Comparison of ENCODE assay signal across 9 cellular contexts in the genomic region with DNA sequence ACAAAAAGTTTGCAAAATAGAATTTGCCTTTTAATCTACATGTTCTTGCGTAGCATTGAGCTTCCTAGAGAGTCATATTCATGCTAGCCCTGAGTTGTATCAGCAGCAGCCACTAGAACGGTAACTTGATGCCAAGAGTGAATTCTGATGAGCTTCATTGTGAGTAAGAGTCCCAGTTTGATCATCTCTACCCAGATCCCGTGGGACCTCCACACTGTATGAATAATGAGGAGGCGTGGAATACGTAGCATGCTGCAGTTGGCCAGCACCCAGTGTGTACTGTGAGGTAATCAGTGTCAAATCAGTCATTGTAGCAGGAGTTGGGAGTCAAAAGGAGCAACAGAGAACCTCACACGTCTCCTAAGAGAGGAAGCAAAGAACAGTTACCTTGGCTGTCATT.
A peak's percentile ranks its signal among the peaks of the same experiment; 100 is the strongest.
DNase-seq lines count a peak whose midpoint lies in the region; ATAC-seq and TF ChIP-seq lines count a peak whose summit lies in the region.
"Had no signal": no experiment of that assay in that cellular context is flagged by ENCODE, and none has a peak within 500 bp of the region (broad histone marks: within the 10 kb centered on the region; RNA-seq: fewer than 3 reads in every experiment).

No MANE protein-coding gene starts in this region.

- intact Hi-C loops in A673 (cut with micrococcal nuclease; ENCODE audit: unreplicated experiment) (no loop called here), heart right ventricle (cut with DNase I) (loop anchor here in 1 of 10 donors (5.0 kb wide), 1 partner anchor 45 kb away; no protein-coding TSS in a partner anchor), prostate gland (cut with DNase I) (no loop called here)

- H3K9me3 ChIP-seq in A673 (ENCODE audit: low read depth, low read length, poor library complexity, severe bottlenecking) (no peaks in the 10 kb centered on the region), SJCRH30 (replicated peaks) (no peaks in the 10 kb centered on the region), heart right ventricle (no peaks in the 10 kb centered on the region), prostate gland (no peaks in the 10 kb centered on the region)

- H3K27me3 ChIP-seq in A673 (replicated peaks; ENCODE audit: insufficient read depth, low read depth, low read length, poor library complexity) (no peaks in the 10 kb centered on the region), SJCRH30 (no peaks in the 10 kb centered on the region), heart right ventricle (no peaks in the 10 kb centered on the region), prostate gland (replicated peaks; ENCODE audit: insufficient read depth) (no peaks in the 10 kb centered on the region)

- H3K36me3 ChIP-seq in A673 (ENCODE audit: insufficient read depth, low read length, poor library complexity, severe bottlenecking) (no peaks in the 10 kb centered on the region), SJCRH30 (no peaks in the 10 kb centered on the region), heart right ventricle (no peaks in the 10 kb centered on the region), prostate gland (no peaks in the 10 kb centered on the region)

- TF ChIP-seq CTCF in A673 (conservative IDR thresholded peaks at IDR 0.05; ENCODE audit: low read depth, low read length) (no peak), heart right ventricle (IDR thresholded peaks at IDR 0.05) (no peak), prostate gland (IDR thresholded peaks at IDR 0.05) (no peak)

- POLR2A ChIA-PET in A673 (lab: Charles Lee; ENCODE audit: low non-redundant PET), result interaction anchor here (0.5 kb wide), 1 partner anchor 11 kb away, joined by 21 read pairs; no protein-coding TSS in a partner anchor

- ATAC-seq in heart right ventricle (peak in 7 of 8 donors; percentile 35 to 90 (median 60)), HG03025 (IDR thresholded peaks at IDR 0.05; ENCODE audit: low FRiP score, unreplicated experiment) (no peak)

- H3K4me3 ChIP-seq in A673 (ENCODE audit: low read depth, low read length, poor library complexity, severe bottlenecking), result no peak overlapping the region
- no peak overlapping the region for H3K4me3 ChIP-seq in SJCRH30
- no peak overlapping the region for H3K4me3 ChIP-seq in heart right ventricle
- no peak overlapping the region for H3K4me3 ChIP-seq in prostate gland
- H3K4me3 ChIP-seq: PC-9 had no signal

- no TSS peak for BruUV-seq in A673 (replicated peaks; lab: Mats Ljungman, UMichigan)

- H3K27ac ChIP-seq in A673 (ENCODE audit: low read depth, low read length, poor library complexity, severe bottlenecking) (peak overlapping the region; percentile 41), SJCRH30 (no peak overlapping the region), heart right ventricle (no peak overlapping the region), prostate gland (peak overlapping the region in 1 of 2 donors; percentile 6)
- H3K27ac ChIP-seq: PC-9 had no signal

- no peak for TF ChIP-seq POLR2A in prostate gland (IDR thresholded peaks at IDR 0.05)

- DNase-seq in A673 (ENCODE audit: low spot score) (peak; percentile 97), HS-5 (ENCODE audit: low read depth) (peak; percentile 56), SJCRH30 (peak; percentile 32 to 53), heart right ventricle (no peak), prostate gland (ENCODE audit: low spot score) (no peak), midbrain (lab: John Stamatoyannopoulos, UW) (no peak)
- DNase-seq in activated CD4-positive, alpha-beta T cell treated with anti-CD3 and anti-CD28 coated beads for 4 hours, result no peak
- DNase-seq: PC-9 had no signal

- H3K4me1 ChIP-seq in A673 (ENCODE audit: insufficient read depth, low read length, poor library complexity, severe bottlenecking) (peaks cover 25% of the 10 kb centered on the region), SJCRH30 (no peaks in the 10 kb centered on the region), heart right ventricle (peaks cover 4 to 25% (median 10%) of the 10 kb centered on the region in 9 donors), prostate gland (replicated peaks) (peaks cover 3% of the 10 kb centered on the region)

- CTCF ChIA-PET in A673 (lab: Charles Lee), result no interaction called here

- WGBS in heart right ventricle, 2 donors, result 31 to 34% methylated on average over 6 of the region's 6 CpGs
- 64% methylated on average over 6 of the region's 6 CpGs for WGBS in prostate gland

Comparison
In these comparisons a context has a peak if more than half of its experiments do, and no peak if none do; other contexts are left out.
1. DNase-seq: peak in A673 (single experiment), HS-5 (single experiment) and SJCRH30 (2 of 2); none in heart right ventricle (0 of 2), prostate gland (single experiment), midbrain (single experiment) and activated CD4-positive, alpha-beta T cell treated with anti-CD3 and anti-CD28 coated beads for 4 hours (0 of 2).